In the genomic region with DNA sequence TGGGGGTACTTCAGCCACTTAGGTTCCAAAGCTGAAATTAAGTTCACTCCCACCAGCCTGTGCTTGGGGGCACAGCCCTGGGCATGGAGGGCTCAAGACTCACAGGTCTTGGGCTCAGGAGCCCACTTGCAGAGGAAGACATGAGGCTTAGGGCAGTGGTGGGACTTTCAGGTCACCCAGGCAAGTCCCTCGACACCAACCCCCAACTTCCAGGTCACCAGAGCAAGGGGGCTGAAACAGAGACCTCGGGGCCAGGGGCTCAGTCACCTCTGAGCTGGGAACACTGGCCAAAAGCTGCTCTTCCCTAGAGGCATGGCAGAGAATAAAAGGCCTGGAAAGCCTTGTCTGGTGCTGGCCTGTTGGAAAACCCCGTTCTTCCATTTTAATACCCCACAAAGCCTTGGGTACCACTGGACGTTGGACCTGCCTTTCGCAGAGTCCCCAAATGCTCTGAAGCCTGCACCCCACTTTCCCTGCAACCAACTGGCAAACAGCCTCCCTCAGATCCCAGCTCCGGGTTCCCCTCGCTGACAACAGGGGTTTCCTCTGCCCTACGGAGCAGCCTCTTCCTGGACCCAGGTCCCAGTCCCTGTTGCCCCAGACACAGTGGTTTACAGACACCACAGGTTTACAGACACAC, we compare ENCODE assay signal across 21 cellular contexts.
A peak's percentile ranks its signal among the peaks of the same experiment; 100 is the strongest.
DNase-seq lines count a peak whose midpoint lies in the region; ATAC-seq and TF ChIP-seq lines count a peak whose summit lies in the region.
"Had no signal": no experiment of that assay in that cellular context is flagged by ENCODE, and none has a peak within 500 bp of the region (broad histone marks: within the 10 kb centered on the region; RNA-seq: fewer than 3 reads in every experiment).

No MANE protein-coding gene starts in this region.

- H3K4me3 Mint-ChIP-seq in osteocyte (ENCODE audit: unreplicated experiment) (no peak overlapping the region), CD14-positive monocyte (no peak overlapping the region)
- H3K4me3 Mint-ChIP-seq: B cell; CD4-positive, CD25-positive, alpha-beta regulatory T cell; CD8-positive, alpha-beta memory T cell; IgD-negative memory B cell had no signal

- no peaks in the 10 kb centered on the region for H3K36me3 Mint-ChIP-seq in osteocyte (ENCODE audit: unreplicated experiment)
- H3K36me3 Mint-ChIP-seq in CD14-positive monocyte, result no peaks in the 10 kb centered on the region
- H3K36me3 Mint-ChIP-seq: CD4-positive, CD25-positive, alpha-beta regulatory T cell; CD8-positive, alpha-beta memory T cell; IgD-negative memory B cell had no signal

- no peak for TF ChIP-seq EP300 in esophagus muscularis mucosa (IDR thresholded peaks at IDR 0.05)

- H3K27me3 Mint-ChIP-seq in osteocyte (ENCODE audit: unreplicated experiment) (peaks cover 65% of the 10 kb centered on the region), CD14-positive monocyte (ENCODE audit: low read depth in 3 of 3) (peaks cover 0 to 7% (median 4%) of the 10 kb centered on the region in 3 donors)

- H3K4me1 Mint-ChIP-seq in osteocyte (ENCODE audit: unreplicated experiment) (peaks cover 2% of the 10 kb centered on the region), CD14-positive monocyte (no peaks in the 10 kb centered on the region)
- H3K4me1 Mint-ChIP-seq: B cell, IgD-negative memory B cell had no signal

- H3K9me3 ChIP-seq in heart right ventricle (no peaks in the 10 kb centered on the region), esophagus muscularis mucosa (no peaks in the 10 kb centered on the region)

- H3K4me3 ChIP-seq in heart right ventricle, result no peak overlapping the region
- H3K4me3 ChIP-seq in esophagus muscularis mucosa, result no peak overlapping the region
- H3K4me3 ChIP-seq: BLaER1 treated with 17β-estradiol and CSF1 and Interleukin-3, amounts not matched to agents 10 nM and 100 nM; GM12878; GM23248 had no signal

- H3K9me3 Mint-ChIP-seq in osteocyte (ENCODE audit: unreplicated experiment) (no peaks in the 10 kb centered on the region), CD14-positive monocyte (peaks cover 0 to 19% (median 5%) of the 10 kb centered on the region in 7 donors)
- H3K9me3 Mint-ChIP-seq: CD8-positive, alpha-beta memory T cell had no signal

- intact Hi-C loops in cardiac septum (cut with DNase I), result no loop called here
- intact Hi-C loops in heart right ventricle (cut with DNase I), result no loop called here
- intact Hi-C loops in esophagus muscularis mucosa (cut with DNase I), result no loop called here
- intact Hi-C loops in CD14-positive monocyte (cut with micrococcal nuclease), result no loop called here

- H3K27me3 ChIP-seq in heart right ventricle, result peaks cover 0 to 24% (median 8%) of the 10 kb centered on the region in 7 donors
- peaks cover 0 to 16% (median 0%) of the 10 kb centered on the region in 4 donors for H3K27me3 ChIP-seq in esophagus muscularis mucosa

- no peak overlapping the region for H3K27ac ChIP-seq in heart right ventricle
- H3K27ac ChIP-seq in esophagus muscularis mucosa (replicated peaks in 1 of 4), result no peak overlapping the region
- H3K27ac ChIP-seq: BLaER1 treated with 17β-estradiol and CSF1 and Interleukin-3, amounts not matched to agents 10 nM and 100 nM; GM23248 had no signal

- WGBS in heart right ventricle, 2 donors, result 64 to 83% methylated on average over 8 of the region's 8 CpGs
- 92% methylated on average over 8 of the region's 8 CpGs for WGBS in esophagus muscularis mucosa

- TF ChIP-seq POLR2A in esophagus muscularis mucosa (IDR thresholded peaks at IDR 0.05; ENCODE audit: low read depth), result no peak

- H3K27ac Mint-ChIP-seq in osteocyte (ENCODE audit: unreplicated experiment) (no peak overlapping the region), CD14-positive monocyte (no peak overlapping the region)
- H3K27ac Mint-ChIP-seq: B cell; CD4-positive, CD25-positive, alpha-beta regulatory T cell; CD8-positive, alpha-beta memory T cell; IgD-negative memory B cell had no signal

- no peak for ATAC-seq in heart right ventricle
- no peak for ATAC-seq in GM21576 (IDR thresholded peaks at IDR 0.05; ENCODE audit: unreplicated experiment)
- ATAC-seq: GM12878, HepG2 had no signal

- peaks cover 0 to 11% (median 0%) of the 10 kb centered on the region in 9 donors for H3K4me1 ChIP-seq in heart right ventricle
- H3K4me1 ChIP-seq in esophagus muscularis mucosa, result no peaks in the 10 kb centered on the region

- DNase-seq in cardiac septum (ENCODE audit: low spot score) (peak; percentile 41), heart right ventricle (no peak), esophagus muscularis mucosa (ENCODE audit: extremely low spot score) (peak; percentile 72), osteocyte (ENCODE audit: extremely low spot score, unreplicated experiment) (peak; percentile 73), CD14-positive monocyte (ENCODE audit: low spot score) (no peak), islet precursor cell (no peak)
- DNase-seq: CD4-positive, CD25-positive, alpha-beta regulatory T cell; CD8-positive, alpha-beta memory T cell; COR-L47; DMS 273 treated with DMSO at 0.1 percent for 48 hours; DMS53; DND-41; EL; GM23248; HCEC 1CT had no signal

- TF ChIP-seq CTCF in heart right ventricle (IDR thresholded peaks at IDR 0.05), result no peak
- no peak for TF ChIP-seq CTCF in esophagus muscularis mucosa (IDR thresholded peaks at IDR 0.05)
- no peak for TF ChIP-seq CTCF in osteocyte (IDR thresholded peaks at IDR 0.05)
- no peak for TF ChIP-seq CTCF in CD14-positive monocyte (IDR thresholded peaks at IDR 0.05)

- no peaks in the 10 kb centered on the region for H3K36me3 ChIP-seq in heart right ventricle
- H3K36me3 ChIP-seq in esophagus muscularis mucosa, result no peaks in the 10 kb centered on the region
- H3K36me3 ChIP-seq: BLaER1 treated with 17β-estradiol and CSF1 and Interleukin-3, amounts not matched to agents 10 nM and 100 nM had no signal

Comparison
In these comparisons a context has a peak if more than half of its experiments do, and no peak if none do; other contexts are left out.
1. DNase-seq: peak in cardiac septum (single experiment), esophagus muscularis mucosa (single experiment) and osteocyte (single experiment); none in heart right ventricle (0 of 2), CD14-positive monocyte (single experiment) and islet precursor cell (single experiment).